In the genomic region with DNA sequence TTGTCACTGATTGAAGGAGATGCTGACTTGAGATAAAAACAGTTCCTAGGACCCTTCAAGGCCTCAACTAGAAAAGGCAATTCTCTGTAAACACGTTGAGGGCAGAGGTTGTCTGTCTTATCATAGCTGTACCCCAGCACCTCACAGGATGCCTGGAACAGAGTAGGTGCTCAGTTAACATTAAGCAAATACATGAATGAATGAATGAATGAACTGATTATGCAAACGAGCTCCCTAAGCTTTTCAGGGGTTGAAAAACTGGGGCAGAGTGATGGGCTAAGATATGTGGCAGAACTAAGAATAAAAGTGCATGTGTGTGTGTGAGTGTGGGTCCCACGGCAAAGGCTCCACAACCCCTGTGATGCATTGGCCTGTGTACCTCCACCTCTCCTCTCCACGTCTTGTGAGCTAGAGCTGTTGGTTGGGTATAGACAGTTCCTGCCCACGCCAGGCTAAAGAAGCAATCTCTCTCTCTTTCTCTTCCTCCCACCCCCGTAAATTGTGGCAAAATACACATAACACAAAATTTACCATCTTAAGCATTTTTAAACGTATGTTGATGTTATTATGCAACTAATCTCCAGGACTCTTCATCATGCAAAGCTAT, we compare ENCODE assay signal across 27 cellular contexts. TPM values are rescaled to one million over a fixed set of nuclear protein-coding genes. Genes with fewer than 3 reads are reported as not detected.
DNase-seq lines count a peak whose midpoint lies in the region; ATAC-seq and TF ChIP-seq lines count a peak whose summit lies in the region.
"Had no signal": no experiment of that assay in that cellular context is flagged by ENCODE, and none has a peak within 500 bp of the region (broad histone marks: within the 10 kb centered on the region; RNA-seq: fewer than 3 reads in every experiment).

No MANE protein-coding gene starts in this region.

- no peak overlapping the region for H3K9ac ChIP-seq in SK-N-SH

- POLR2A ChIA-PET in SK-N-SH (lab: Yijun Ruan, JAX) = interaction anchor here (0.8 kb wide), 1 partner anchor 242 kb away, joined by 3 read pairs; a partner anchor contains a TSS
- POLR2A ChIA-PET in OCI-LY7 (lab: Charles Lee) = interaction anchor here (0.6 to 3.0 kb wide), 12 partner anchors 12 to 330 kb away, joined by 3 to 18 read pairs (median 4); a partner anchor contains a TSS

- peaks cover 0 to 6% (median 4%) of the 10 kb centered on the region in 4 donors for H3K4me1 Mint-ChIP-seq in CD4-positive, CD25-positive, alpha-beta regulatory T cell
- H3K4me1 Mint-ChIP-seq in endothelial cell (ENCODE audit: unreplicated experiment) = peaks cover 21% of the 10 kb centered on the region
- H3K4me1 Mint-ChIP-seq in effector memory CD8-positive, alpha-beta T cell (ENCODE audit: low read depth in 2 of 2) = peaks cover 4 to 5% of the 10 kb centered on the region in 2 donors

- no peak for TF ChIP-seq EP300 in SK-N-SH (IDR thresholded peaks at IDR 0.05; ENCODE audit: borderline replicate concordance in 1 of 2, low read depth in 1 of 2, low read length in 1 of 2)

- DNase-seq in SK-N-SH (no peak), OCI-LY7 (ENCODE audit: low spot score) (no peak), endothelial cell (ENCODE audit: low spot score) (no peak), T1000 (lab: John Stamatoyannopoulos, UW) (no peak)
- no peak for DNase-seq in CD4-positive, CD25-positive, alpha-beta regulatory T cell
- DNase-seq in effector memory CD8-positive, alpha-beta T cell = no peak
- DNase-seq: activated CD8-positive, alpha-beta memory T cell treated with anti-CD3 and anti-CD28 coated beads, Interleukin-2, amount 50 U/mL, for 48 hours; activated effector memory CD4-positive, alpha-beta T cell treated with Interleukin-2 at 50 U/mL for 16 hours; CD4-positive, alpha-beta T cell; cortex of kidney; DMS 273 treated with DMSO at 0.1 percent for 48 hours; NCI-H1105; nucleus accumbens; psoas muscle; stomach; tibial artery had no signal

- intact Hi-C loops in OCI-LY7 (cut with micrococcal nuclease; ENCODE audit: unreplicated experiment) = loop anchor here (1.0 to 5.0 kb wide), 5 partner anchors 42 to 235 kb away; no protein-coding TSS in a partner anchor

- H3F3A ChIP-seq in SK-N-SH (replicated peaks; ENCODE audit: insufficient read depth) = peaks cover 2% of the 10 kb centered on the region

- H3K9me2 ChIP-seq in SK-N-SH (no peaks in the 10 kb centered on the region), OCI-LY7 (ENCODE audit: insufficient read depth, low read length) (no peaks in the 10 kb centered on the region)

- WGBS in SK-N-SH (ENCODE audit: low lambda C conversion rate) = 80% methylated on average over 7 of the region's 7 CpGs

- no peaks in the 10 kb centered on the region for H3K36me3 ChIP-seq in SK-N-SH (replicated peaks in 1 of 2; ENCODE audit: control insufficient read depth in 1 of 2, insufficient read depth in 2 of 2, low read length in 1 of 2)
- no peaks in the 10 kb centered on the region for H3K36me3 ChIP-seq in CD4-positive, CD25-positive, alpha-beta regulatory T cell (ENCODE audit: control insufficient read depth, insufficient read depth, low read length)
- no peaks in the 10 kb centered on the region for H3K36me3 ChIP-seq in OCI-LY7 (ENCODE audit: insufficient read depth, low read length)
- H3K36me3 ChIP-seq: stomach, tibial artery had no signal

- H3K4me3 Mint-ChIP-seq in CD4-positive, CD25-positive, alpha-beta regulatory T cell = no peak overlapping the region
- H3K4me3 Mint-ChIP-seq in endothelial cell (ENCODE audit: unreplicated experiment) = no peak overlapping the region
- H3K4me3 Mint-ChIP-seq in effector memory CD8-positive, alpha-beta T cell = no peak overlapping the region
- H3K4me3 Mint-ChIP-seq: activated naive CD8-positive, alpha-beta T cell; CD4-positive, alpha-beta T cell; immature natural killer cell; mesothelial cell of epicardium; naive B cell; T-helper 2 cell treated with Interferon-gamma antibody and Interleukin-4, amounts not matched to agents 5 μg/mL and 100 μg/mL, for 36 hours had no signal

- TF ChIP-seq CTCF in SK-N-SH (IDR thresholded peaks at IDR 0.05) = no peak
- no peak for TF ChIP-seq CTCF in OCI-LY7 (conservative IDR thresholded peaks at IDR 0.05; ENCODE audit: low read length)
- no peak for TF ChIP-seq CTCF in endothelial cell (IDR thresholded peaks at IDR 0.05; ENCODE audit: unreplicated experiment)

- CTCF ChIA-PET in SK-N-SH (lab: Yijun Ruan, JAX) = interaction anchor here (0.6 to 9.6 kb wide), 32 partner anchors 9 to 347 kb away, joined by 3 to 112 read pairs (median 4); no protein-coding TSS in a partner anchor
- CTCF ChIA-PET in OCI-LY7 (lab: Charles Lee; ENCODE audit: unreplicated experiment) = interaction anchor here (0.6 to 1.4 kb wide), 9 partner anchors 54 to 241 kb away, joined by 3 to 24 read pairs (median 4); a partner anchor contains a TSS

- H3K4me1 ChIP-seq in SK-N-SH (ENCODE audit: control insufficient read depth in 1 of 2, insufficient read depth in 2 of 2, low read depth in 1 of 2, low read length in 1 of 2) (no peaks in the 10 kb centered on the region), OCI-LY7 (ENCODE audit: insufficient read depth, low read length, poor library complexity, severe bottlenecking) (peaks cover 15% of the 10 kb centered on the region)
- H3K4me1 ChIP-seq in CD4-positive, CD25-positive, alpha-beta regulatory T cell (ENCODE audit: control insufficient read depth, insufficient read depth, low read length, poor library complexity, severe bottlenecking) = no peaks in the 10 kb centered on the region
- H3K4me1 ChIP-seq: psoas muscle, tibial artery had no signal

- no peaks in the 10 kb centered on the region for H4K20me1 ChIP-seq in SK-N-SH (ENCODE audit: insufficient read depth)
- no peaks in the 10 kb centered on the region for H4K20me1 ChIP-seq in OCI-LY7 (ENCODE audit: insufficient read depth, low read length)

- H3K4me3 ChIP-seq in SK-N-SH (ENCODE audit: low read depth in 2 of 2, low read length in 1 of 2) = no peak overlapping the region
- no peak overlapping the region for H3K4me3 ChIP-seq in CD4-positive, CD25-positive, alpha-beta regulatory T cell (ENCODE audit: low read depth, low read length)
- no peak overlapping the region for H3K4me3 ChIP-seq in OCI-LY7 (ENCODE audit: low read depth, low read length, poor library complexity, severe bottlenecking)
- H3K4me3 ChIP-seq: psoas muscle, SK-N-MC, skin epidermis, stomach, tibial artery had no signal

- no peaks in the 10 kb centered on the region for H3K36me3 Mint-ChIP-seq in CD4-positive, CD25-positive, alpha-beta regulatory T cell
- H3K36me3 Mint-ChIP-seq in endothelial cell (ENCODE audit: low read depth, unreplicated experiment) = no peaks in the 10 kb centered on the region
- H3K36me3 Mint-ChIP-seq in effector memory CD8-positive, alpha-beta T cell (ENCODE audit: insufficient read depth) = no peaks in the 10 kb centered on the region
- H3K36me3 Mint-ChIP-seq: activated naive CD8-positive, alpha-beta T cell; immature natural killer cell; mesothelial cell of epicardium; naive B cell had no signal

- H3K9me3 ChIP-seq in SK-N-SH (no peaks in the 10 kb centered on the region), OCI-LY7 (ENCODE audit: low read length) (no peaks in the 10 kb centered on the region)
- no peaks in the 10 kb centered on the region for H3K9me3 ChIP-seq in CD4-positive, CD25-positive, alpha-beta regulatory T cell (ENCODE audit: control insufficient read depth in 2 of 2, low read length in 2 of 2)
- H3K9me3 ChIP-seq: psoas muscle, stomach, tibial artery had no signal

- peak; percentile 40; the same call in 1 of the 3 replicates for ATAC-seq in SK-N-SH treated with all-trans-retinoic acid at 6 μM for 48 hours
- no peak for ATAC-seq in CD4-positive, CD25-positive, alpha-beta regulatory T cell (ENCODE audit: low read depth in 2 of 2)
- no peak for ATAC-seq in effector memory CD8-positive, alpha-beta T cell (replicated peaks)
- no peak for ATAC-seq in GM21526 (IDR thresholded peaks at IDR 0.05; ENCODE audit: low FRiP score, unreplicated experiment)

- H3K4me2 ChIP-seq in SK-N-SH (no peak overlapping the region), OCI-LY7 (ENCODE audit: low read length) (peak overlapping the region; percentile 19; the same call in 1 of the 2 replicates)

- BruUV-seq in OCI-LY7 (replicated peaks; lab: Mats Ljungman, UMichigan) = no TSS peak

- H3K9me3 Mint-ChIP-seq in CD4-positive, CD25-positive, alpha-beta regulatory T cell = no peaks in the 10 kb centered on the region
- no peaks in the 10 kb centered on the region for H3K9me3 Mint-ChIP-seq in endothelial cell (ENCODE audit: unreplicated experiment)
- H3K9me3 Mint-ChIP-seq in effector memory CD8-positive, alpha-beta T cell = no peaks in the 10 kb centered on the region
- H3K9me3 Mint-ChIP-seq: CD4-positive, alpha-beta T cell; immature natural killer cell; mesothelial cell of epicardium; naive B cell; T-helper 2 cell treated with Interferon-gamma antibody and Interleukin-4, amounts not matched to agents 5 μg/mL and 100 μg/mL, for 36 hours had no signal

- TF ChIP-seq RAD21 in SK-N-SH (IDR thresholded peaks at IDR 0.05; ENCODE audit: low read length) = no peak

- H3K79me2 ChIP-seq in SK-N-SH (ENCODE audit: insufficient read depth) (no peaks in the 10 kb centered on the region), OCI-LY7 (ENCODE audit: insufficient read depth, low read depth, low read length) (no peaks in the 10 kb centered on the region)

- H3K27me3 ChIP-seq in SK-N-SH (ENCODE audit: insufficient read depth) = no peaks in the 10 kb centered on the region
- peaks cover 18% of the 10 kb centered on the region for H3K27me3 ChIP-seq in CD4-positive, CD25-positive, alpha-beta regulatory T cell (ENCODE audit: control insufficient read depth, insufficient read depth, low read length)

- H3K27ac Mint-ChIP-seq in CD4-positive, CD25-positive, alpha-beta regulatory T cell = peak overlapping the region in 2 of 3 donors; percentile 8 to 65
- peak overlapping the region; percentile 9 for H3K27ac Mint-ChIP-seq in endothelial cell (ENCODE audit: unreplicated experiment)
- no peak overlapping the region for H3K27ac Mint-ChIP-seq in effector memory CD8-positive, alpha-beta T cell
- H3K27ac Mint-ChIP-seq: activated naive CD8-positive, alpha-beta T cell; CD4-positive, alpha-beta T cell; immature natural killer cell; mesothelial cell of epicardium; T-helper 2 cell treated with Interferon-gamma antibody and Interleukin-4, amounts not matched to agents 5 μg/mL and 100 μg/mL, for 36 hours had no signal

- peaks cover 6% of the 10 kb centered on the region for H3K27me3 Mint-ChIP-seq in CD4-positive, CD25-positive, alpha-beta regulatory T cell
- peaks cover 2% of the 10 kb centered on the region for H3K27me3 Mint-ChIP-seq in endothelial cell (ENCODE audit: unreplicated experiment)
- H3K27me3 Mint-ChIP-seq in effector memory CD8-positive, alpha-beta T cell = peaks cover 6 to 10% of the 10 kb centered on the region in 2 donors

- H3K27ac ChIP-seq in SK-N-SH (ENCODE audit: low read depth in 2 of 2, low read length in 1 of 2) (no peak overlapping the region), OCI-LY7 (ENCODE audit: low read depth, low read length, poor library complexity, severe bottlenecking) (no peak overlapping the region)
- no peak overlapping the region for H3K27ac ChIP-seq in CD4-positive, CD25-positive, alpha-beta regulatory T cell (ENCODE audit: insufficient read depth, low read length, poor library complexity, severe bottlenecking)
- H3K27ac ChIP-seq: 22Rv1, psoas muscle, SK-N-MC, skin epidermis, stomach, tibial artery, VCaP had no signal

- no peak overlapping the region for H2AFZ ChIP-seq in SK-N-SH (ENCODE audit: low read depth)
- H2AFZ ChIP-seq in OCI-LY7 (ENCODE audit: low read length) = peak overlapping the region; percentile 60; the same call in 1 of the 2 replicates

RNA-seq across cellular contexts. Expression of a gene that starts 20.9 kb away (rescaled TPM):
- 8.0 and 10.1 TPM in 2 replicates for polyA plus RNA-seq in SK-N-SH (2012; rRNA removed)
- polyA plus RNA-seq in SK-N-SH (2012; cell fraction: cytosol; rRNA removed) = 13.8 and 19.8 TPM in 2 replicates
- 4.9 and 9.1 TPM in 2 replicates for polyA plus RNA-seq in SK-N-SH (2012; cell fraction: nucleus; rRNA removed)
- 47.7 TPM for total RNA-seq in CD4-positive, CD25-positive, alpha-beta regulatory T cell
- 10 to 100 TPM; 61.1 to 68.9 (median 67.0) TPM for polyA plus RNA-seq in CD4-positive, CD25-positive, alpha-beta regulatory T cell
- total RNA-seq in OCI-LY7 (2014; rRNA removed; shearing (Covaris generic)) = 38.4 and 50.0 TPM in 2 replicates
- total RNA-seq in OCI-LY7 (2022) (73.4 and 83.6 TPM in 2 replicates), endothelial cell (ENCODE audit: unreplicated experiment) (36.2 TPM)

RNA-seq across cellular contexts. Expression of a gene that starts 48.9 kb away (rescaled TPM):
- 38.2 and 52.0 TPM in 2 replicates for polyA plus RNA-seq in SK-N-SH (2012; rRNA removed)
- 32.6 and 37.1 TPM in 2 replicates for polyA plus RNA-seq in SK-N-SH (2012; cell fraction: cytosol; rRNA removed)
- 60.7 and 85.8 TPM in 2 replicates for polyA plus RNA-seq in SK-N-SH (2012; cell fraction: nucleus; rRNA removed)
- total RNA-seq in CD4-positive, CD25-positive, alpha-beta regulatory T cell = 142 TPM
- polyA plus RNA-seq in CD4-positive, CD25-positive, alpha-beta regulatory T cell = 1 to 10 TPM; 1.3 to 5.1 (median 2.3) TPM
- total RNA-seq in OCI-LY7 (2014; rRNA removed; shearing (Covaris generic)) = 0.06 and 0.08 TPM in 2 replicates
- 0.28 and 0.97 TPM in 2 replicates for total RNA-seq in OCI-LY7 (2022)
- total RNA-seq in endothelial cell (ENCODE audit: unreplicated experiment) = 46.0 TPM

Comparison
In these comparisons a context has a peak if more than half of its experiments do, and no peak if none do; other contexts are left out.
1. H3K27ac Mint-ChIP-seq: peak in CD4-positive, CD25-positive, alpha-beta regulatory T cell (2 of 3) and endothelial cell (single experiment); none in effector memory CD8-positive, alpha-beta T cell (0 of 2).
2. RNA of a gene that starts 48.9 kb away (total RNA-seq): 142 TPM in CD4-positive, CD25-positive, alpha-beta regulatory T cell (single experiment) and 46.0 TPM in endothelial cell (single experiment); 0.06 to 0.97 TPM in OCI-LY7; every median in the first group is over 10 times any median in the second.